Comparison of ENCODE assay signal across 8 cellular contexts in the genomic region with DNA sequence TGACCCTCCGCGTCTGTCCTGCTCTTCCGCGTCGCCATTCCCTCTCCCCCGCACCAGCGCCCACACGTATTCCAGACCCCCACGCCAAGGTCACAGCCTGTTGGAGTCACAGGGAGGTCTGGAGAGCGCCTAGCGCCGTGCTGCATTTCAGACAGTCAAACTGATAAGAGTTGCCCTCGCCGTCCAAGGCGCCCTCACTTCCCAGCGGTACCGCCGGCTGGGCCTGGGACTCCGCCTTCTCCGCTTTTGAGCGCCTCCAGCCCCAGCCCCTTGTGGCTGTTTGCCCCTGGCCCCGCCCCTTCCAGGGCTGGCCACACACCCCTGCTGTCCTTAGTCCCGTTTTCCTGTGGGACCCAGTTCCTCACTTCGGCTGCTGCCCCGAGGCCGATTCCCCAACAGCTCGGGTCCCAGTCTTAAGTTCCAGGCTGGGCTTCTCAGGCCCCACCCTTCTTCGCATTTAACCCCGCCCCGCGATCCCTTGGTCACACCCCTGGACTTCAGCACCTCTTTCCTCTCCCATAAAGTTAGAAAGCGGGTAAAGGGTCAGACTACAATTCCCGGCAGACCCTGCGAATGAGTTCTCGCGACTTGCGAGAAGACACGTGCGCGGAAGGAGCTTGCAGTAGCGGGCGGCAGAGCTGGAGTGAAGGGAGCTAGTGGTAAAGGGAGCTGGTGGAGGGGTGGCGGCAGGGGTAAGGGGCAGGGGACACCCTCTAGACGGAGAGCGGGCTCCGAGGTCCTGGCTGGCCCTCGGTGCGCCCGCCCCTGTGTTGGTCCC. TPM values are rescaled to one million over a fixed set of nuclear protein-coding genes. Genes with fewer than 3 reads are reported as not detected.
DNase-seq lines count a peak whose midpoint lies in the region; ATAC-seq and TF ChIP-seq lines count a peak whose summit lies in the region.

A gene (plus strand): TSS at position 612 of the 778 bp plus-strand sequence. CDS start 1,085 bp downstream, outside the sequence.

- peak within 1 kb of the TSS; percentile 94 to 99 (median 97) for H3K27ac Mint-ChIP-seq in CD14-positive monocyte

- peak; percentile 94 for ATAC-seq in GM19397 (IDR thresholded peaks at IDR 0.05; ENCODE audit: unreplicated experiment)
- peak; percentile 94 for ATAC-seq in HG03571 (IDR thresholded peaks at IDR 0.05; ENCODE audit: unreplicated experiment)
- peak; percentile 93 for ATAC-seq in left lung

- H3K4me1 Mint-ChIP-seq in CD14-positive monocyte = peaks cover 38% of the 10 kb centered on the region

- H3K27ac ChIP-seq in left lung = peak within 1 kb of the TSS; percentile 91 to 93

- peaks cover 42 to 46% (median 43%) of the 10 kb centered on the region in 3 donors for H3K27me3 Mint-ChIP-seq in CD14-positive monocyte (ENCODE audit: low read depth in 3 of 3)

- peaks cover 23 to 44% of the 10 kb centered on the region in 2 donors for H3K27me3 ChIP-seq in left lung

- TF ChIP-seq CTCF in CD14-positive monocyte (IDR thresholded peaks at IDR 0.05) (no peak), left lung (IDR thresholded peaks at IDR 0.05) (no peak)

- H3K4me3 Mint-ChIP-seq in CD14-positive monocyte = peak within 1 kb of the TSS; percentile 98 to 100

- H3K4me3 ChIP-seq in left lung = peak within 1 kb of the TSS; percentile 74 to 79

- H3K36me3 ChIP-seq in left lung = peaks cover 0 to 23% of the 10 kb centered on the region in 2 donors

- H3K9me3 ChIP-seq in left lung = no peaks in the 10 kb centered on the region

- intact Hi-C loops in CD14-positive monocyte (cut with micrococcal nuclease) (loop anchor here (5.0 to 10.0 kb wide), 4 partner anchors 34 to 334 kb away; a partner anchor contains a TSS), left lung (cut with DNase I) (no loop called here)

- peak; percentile 95 for DNase-seq in CD14-positive monocyte (ENCODE audit: low spot score)
- DNase-seq in NCI-H82 (lab: John Stamatoyannopoulos, UW) = peak; percentile 99
- peak; percentile 94 to 96 for DNase-seq in activated CD4-positive, alpha-beta T cell treated with anti-CD3 and anti-CD28 coated beads, Interleukin-2, amount 50 U/mL, for 48 hours
- peak; percentile 99 for DNase-seq in dermis blood vessel endothelial cell
- DNase-seq in left lung = peak; percentile 97
- peak; percentile 86 to 89 for DNase-seq in stimulated activated CD4-positive, alpha-beta T cell treated with anti-CD3 and anti-CD28 coated beads, Interleukin-2, amount 100 ng/mL, for 48 hours

- H3K36me3 Mint-ChIP-seq in CD14-positive monocyte = peaks cover 13 to 26% of the 10 kb centered on the region in 2 donors

- H3K9me3 Mint-ChIP-seq in CD14-positive monocyte = peaks cover 0 to 19% (median 1%) of the 10 kb centered on the region in 7 donors

- H3K4me1 ChIP-seq in left lung = peaks cover 11 to 30% of the 10 kb centered on the region in 2 donors

RNA-seq across cellular contexts. Expression of the gene that starts here (rescaled TPM):
- 10 to 100 TPM; 35.5 to 35.9 TPM for polyA plus RNA-seq in CD14-positive monocyte
- 33.4 and 34.5 TPM in 2 replicates for total RNA-seq in dermis blood vessel endothelial cell
- total RNA-seq in left lung = 10 to 100 TPM; 43.7 to 50.1 TPM

Comparison
In these comparisons a context has a peak if more than half of its experiments do, and no peak if none do; other contexts are left out.
1. Peak in every context shown above with its lines: DNase-seq, ATAC-seq, H3K4me3 ChIP-seq and H3K27ac ChIP-seq.
2. intact Hi-C loops: an anchor here in CD14-positive monocyte (5.0 to 10.0 kb wide); none called in left lung.